In genomic region chr2:63841254-63842022, GRCh38 we compare ENCODE assay signal across 8 cellular contexts. TPM values are rescaled to one million over a fixed set of nuclear protein-coding genes. Genes with fewer than 3 reads are reported as not detected.
DNase-seq lines count a peak whose midpoint lies in the region; ATAC-seq, FAIRE-seq and TF ChIP-seq lines count a peak whose summit lies in the region.

Gene UGP2, plus strand, starts transcription at chr2:63841896. Its CDS starts 290 bp downstream, at chr2:63842186.

- 0% methylated on average over 59 of the region's 59 CpGs for WGBS in aorta, 2 donors

- H3K4me3 Mint-ChIP-seq in T-helper 1 cell treated with Interleukin-12 subunit alpha and Interleukin-12 subunit beta and Interleukin-4 antibody, amounts not matched to agents 30 μg/mL and 1 μg/mL, for 36 hours: peak within 1 kb of the TSS; percentile 97

- no peaks in the 10 kb centered on the region for H3K27me3 ChIP-seq in rectal smooth muscle tissue (ENCODE audit: control insufficient read depth, insufficient read depth, low read length)
- no peaks in the 10 kb centered on the region for H3K27me3 ChIP-seq in aorta (ENCODE audit: control insufficient read depth in 1 of 2, insufficient read depth in 2 of 2, low read length in 1 of 2)

- no peak for FAIRE-seq in GM12891 (lab: Jason Lieb, UNC)

- peak within 1 kb of the TSS; percentile 97 for H3K4me3 ChIP-seq in rectal smooth muscle tissue (ENCODE audit: low read length)
- peak within 1 kb of the TSS; percentile 68 to 71 for H3K4me3 ChIP-seq in aorta (ENCODE audit: low read length in 2 of 2)

- no peaks in the 10 kb centered on the region for H3K9me3 ChIP-seq in aorta (ENCODE audit: control insufficient read depth, low read length)

- peaks cover 9% of the 10 kb centered on the region for H3K27me3 Mint-ChIP-seq in T-helper 1 cell treated with Interleukin-12 subunit alpha and Interleukin-12 subunit beta and Interleukin-4 antibody, amounts not matched to agents 30 μg/mL and 1 μg/mL, for 36 hours (ENCODE audit: low read depth)

- TF ChIP-seq POLR2A in GM12891 (IDR thresholded peaks at IDR 0.05; ENCODE audit: low read depth, low read length): peak; percentile 60

- peak; percentile 66 for ATAC-seq in HG02852 (IDR thresholded peaks at IDR 0.05; ENCODE audit: unreplicated experiment)
- ATAC-seq in left ventricle myocardium superior: peak; percentile 90
- ATAC-seq in aorta (ENCODE audit: low FRiP score): peak; percentile 95

- peaks cover 46% of the 10 kb centered on the region for H3K4me1 Mint-ChIP-seq in T-helper 1 cell treated with Interleukin-12 subunit alpha and Interleukin-12 subunit beta and Interleukin-4 antibody, amounts not matched to agents 30 μg/mL and 1 μg/mL, for 36 hours (ENCODE audit: low read depth)

- H3K36me3 Mint-ChIP-seq in T-helper 1 cell treated with Interleukin-12 subunit alpha and Interleukin-12 subunit beta and Interleukin-4 antibody, amounts not matched to agents 30 μg/mL and 1 μg/mL, for 36 hours (ENCODE audit: low read depth): peaks cover 9% of the 10 kb centered on the region

- H3K9ac ChIP-seq in rectal smooth muscle tissue (ENCODE audit: low read length): peak within 1 kb of the TSS; percentile 98

- H3K27ac ChIP-seq in rectal smooth muscle tissue (ENCODE audit: low read depth, low read length): peak within 1 kb of the TSS; percentile 98
- H3K27ac ChIP-seq in aorta (ENCODE audit: low read depth in 1 of 2, low read length in 2 of 2): peak within 1 kb of the TSS; percentile 84 to 93

- DNase-seq in GM12891 (ENCODE audit: insufficient read length, low spot score): peak; percentile 42
- DNase-seq in NCI-H1694 (lab: John Stamatoyannopoulos, UW): peak; percentile 63
- peak; percentile 89 for DNase-seq in amniotic stem cell (lab: John Stamatoyannopoulos, UW)
- DNase-seq in left ventricle myocardium superior: peak; percentile 94
- peak; percentile 97 for DNase-seq in aorta

- no peaks in the 10 kb centered on the region for H3K4me1 ChIP-seq in rectal smooth muscle tissue (ENCODE audit: control insufficient read depth, insufficient read depth, low read length)
- H3K4me1 ChIP-seq in aorta (ENCODE audit: control insufficient read depth in 1 of 2, insufficient read depth in 2 of 2, low read length in 2 of 2): peaks cover 6 to 7% of the 10 kb centered on the region in 2 donors

- H3K36me3 ChIP-seq in rectal smooth muscle tissue (ENCODE audit: control insufficient read depth, insufficient read depth, low read length) (no peaks in the 10 kb centered on the region), aorta (ENCODE audit: control insufficient read depth in 1 of 2, insufficient read depth in 2 of 2, low read length in 1 of 2) (no peaks in the 10 kb centered on the region)

- H3K9me3 Mint-ChIP-seq in T-helper 1 cell treated with Interleukin-12 subunit alpha and Interleukin-12 subunit beta and Interleukin-4 antibody, amounts not matched to agents 30 μg/mL and 1 μg/mL, for 36 hours: no peaks in the 10 kb centered on the region

- H3K27ac Mint-ChIP-seq in T-helper 1 cell treated with Interleukin-12 subunit alpha and Interleukin-12 subunit beta and Interleukin-4 antibody, amounts not matched to agents 30 μg/mL and 1 μg/mL, for 36 hours: peak within 1 kb of the TSS; percentile 99

- intact Hi-C loops in left ventricle myocardium superior (cut with micrococcal nuclease): no loop called here
- intact Hi-C loops in aorta (cut with DNase I): loop anchor here (5.0 to 10.0 kb wide), 5 partner anchors 44 to 257 kb away; partner anchors contain the start of genes MDH1 (in 1 of the 2) and WDPCP (in 1 of the 2)

TF ChIP-seq in GM12891, 5 proteins besides CTCF, POLR2A, EP300 and RAD21:
- TF ChIP-seq POU2F2 (IDR thresholded peaks at IDR 0.05; ENCODE audit: low read depth, low read length) (no peak), POLR2AphosphoS5 (IDR thresholded peaks at IDR 0.05; ENCODE audit: low read depth, low read length) (peak; percentile 65; the same call in 1 of the 2 replicates), SPI1 (IDR thresholded peaks at IDR 0.05; ENCODE audit: low read depth, low read length) (no peak), TAF1 (IDR thresholded peaks at IDR 0.05; ENCODE audit: low read depth, low read length) (peak; percentile 8)

RNA-seq across cellular contexts. Expression of gene UGP2, which starts in this region (rescaled TPM):
- 88.3 TPM for polyA plus RNA-seq in GM12891 (2012; ENCODE audit: low read depth, missing spikeins)
- total RNA-seq in left ventricle myocardium superior: 368 TPM
- 100 to 1,000 TPM; 171 to 188 TPM for total RNA-seq in aorta
- 100 to 1,000 TPM; 166 to 422 TPM for polyA plus RNA-seq in aorta

Comparison
In these comparisons a context has a peak if more than half of its experiments do, and no peak if none do; other contexts are left out.
1. Peak in every context shown above with its lines: DNase-seq, ATAC-seq, H3K4me3 ChIP-seq and H3K27ac ChIP-seq.
2. DNase-seq: peak in every context shown above with its lines; median percentile 97 in aorta; 94 in left ventricle myocardium superior; 89 in amniotic stem cell; 63 in NCI-H1694; 42 in GM12891.